In genomic region chr18:71221405-71221804, GRCh38 we compare ENCODE assay signal across 25 cellular contexts.
"Had no signal": no experiment of that assay in that cellular context is flagged by ENCODE, and none has a peak within 500 bp of the region (broad histone marks: within the 10 kb centered on the region; RNA-seq: fewer than 3 reads in every experiment).

No MANE protein-coding gene starts in this region.

- DNase-seq: activated CD4-positive, alpha-beta memory T cell treated with anti-CD3 and anti-CD28 coated beads, Interleukin-2, amount 10 ng/mL, durations not matched to agents 7 days and 5 days; activated CD4-positive, alpha-beta T cell treated with anti-CD3 and anti-CD28 coated beads for 36 hours; activated CD4-positive, alpha-beta T cell treated with anti-CD3 and anti-CD28 coated beads, Interleukin-2, amount 50 U/mL, for 1 hour; activated CD8-positive, alpha-beta memory T cell treated with anti-CD3 and anti-CD28 coated beads, Interleukin-2, amount 50 U/mL, for 4 hours; activated gamma-delta T cell treated with Interleukin-2 at 50 U/mL for 16 hours; activated naive CD4-positive, alpha-beta T cell treated with anti-CD3 and anti-CD28 coated beads, Interleukin-2, amount 10 ng/mL, durations not matched to agents 7 days and 5 days; activated naive CD8-positive, alpha-beta T cell treated with anti-CD3 and anti-CD28 coated beads for 36 hours; activated T-cell treated with anti-CD3 and anti-CD28 coated beads, Interleukin-2, amount 50 U/mL, for 72 hours; aorta; Karpas-422; MM.1S; NCI-H1105; NCI-H1436; NCI-H1694 treated with DMSO at 0.1 percent for 48 hours; NCI-H2029 treated with DMSO at 0.1 percent for 48 hours; NCI-H345; NCI-H524; NCI-H774; RPMI8226; T-cell; T-helper 2 cell; T1000; WERI-Rb-1 had no signal

- H3K27ac ChIP-seq: breast epithelium, SK-N-MC, WERI-Rb-1 had no signal
